In genomic region chr13:97307882-97308624, GRCh38 we compare ENCODE assay signal across 8 cellular contexts.
DNase-seq lines count a peak whose midpoint lies in the region; FAIRE-seq and TF ChIP-seq lines count a peak whose summit lies in the region.

No MANE protein-coding gene starts in this region.

- peak; percentile 80 for FAIRE-seq in keratinocyte (lab: Jason Lieb, UNC)

- H3K9me3 ChIP-seq in mammary epithelial cell (replicated peaks; ENCODE audit: insufficient read depth, low read length) = no peaks in the 10 kb centered on the region
- H3K9me3 ChIP-seq in keratinocyte (ENCODE audit: control insufficient read depth, low read depth, low read length) = no peaks in the 10 kb centered on the region

- no peaks in the 10 kb centered on the region for H3K9me1 ChIP-seq in keratinocyte (ENCODE audit: control insufficient read depth, extremely low read depth, insufficient read depth, low read length)

- CTCF ChIA-PET in mammary epithelial cell (lab: Charles Lee; ENCODE audit: low non-redundant PET) = interaction anchor here (0.5 kb wide), 1 partner anchor 60 kb away, joined by 7 read pairs; no protein-coding TSS in a partner anchor

- H3K79me2 ChIP-seq in mammary epithelial cell (ENCODE audit: insufficient read depth, low read length) (peaks cover 44% of the 10 kb centered on the region), keratinocyte (ENCODE audit: control insufficient read depth, insufficient read depth, low read length) (peaks cover 5% of the 10 kb centered on the region)

- H3K36me3 ChIP-seq in mammary epithelial cell (ENCODE audit: insufficient read depth, low read length) (no peaks in the 10 kb centered on the region), keratinocyte (ENCODE audit: control insufficient read depth in 2 of 2, extremely low read depth in 1 of 2, insufficient read depth in 2 of 2, low read length in 2 of 2) (no peaks in the 10 kb centered on the region)

- in situ Hi-C loops in mammary epithelial cell (cut with MboI; ENCODE audit: low sequenced_read_pairs in 2 of 2) = no loop called here

- BruUV-seq in mammary epithelial cell (replicated peaks; lab: Mats Ljungman, UMichigan) = no TSS peak

- no peak overlapping the region for H2AFZ ChIP-seq in mammary epithelial cell (ENCODE audit: low read depth, low read length)
- no peak overlapping the region for H2AFZ ChIP-seq in keratinocyte (ENCODE audit: control insufficient read depth, low read length)

- H4K20me1 ChIP-seq in mammary epithelial cell (ENCODE audit: insufficient read depth, low read length) (no peaks in the 10 kb centered on the region), keratinocyte (ENCODE audit: control insufficient read depth, extremely low read depth, insufficient read depth, low read length) (no peaks in the 10 kb centered on the region)

- DNase-seq in LoVo (ENCODE audit: low spot score) (peak; percentile 22), mammary epithelial cell (peak; percentile 86), keratinocyte (ENCODE audit: low read depth, low spot score) (no peak), stromal cell of bone marrow (ENCODE audit: low read depth) (peak; percentile 17), NCI-H2107 (lab: John Stamatoyannopoulos, UW) (no peak), hepatic stellate cell (ENCODE audit: low spot score) (no peak), NOMO-1 (lab: John Stamatoyannopoulos, UW; ENCODE audit: unreplicated experiment in 2 of 2) (no peak), HK-2 (ENCODE audit: unreplicated experiment) (no peak)

- TF ChIP-seq CTCF in mammary epithelial cell (conservative IDR thresholded peaks at IDR 0.05 in 1 of 2, IDR thresholded peaks at IDR 0.05 in 1 of 2; ENCODE audit: extremely low read depth in 1 of 2, insufficient read depth in 1 of 2, low read depth in 1 of 2, low read length in 2 of 2) = no peak
- no peak for TF ChIP-seq CTCF in keratinocyte (optimal IDR thresholded peaks at IDR 0.05 in 1 of 3, IDR thresholded peaks at IDR 0.05 in 1 of 3, conservative IDR thresholded peaks at IDR 0.05 in 1 of 3; ENCODE audit: extremely low read depth in 1 of 3, insufficient read depth in 2 of 3, low read length in 3 of 3)

- H3K4me1 ChIP-seq in mammary epithelial cell (ENCODE audit: insufficient read depth, low read length) (peaks cover 40% of the 10 kb centered on the region), keratinocyte (ENCODE audit: control insufficient read depth, extremely low read depth, insufficient read depth, low read length) (peaks cover 31% of the 10 kb centered on the region)

- peak overlapping the region in 2 of 3 experiments; percentile 7 to 9 for H3K4me3 ChIP-seq in mammary epithelial cell (replicated peaks in 1 of 3; ENCODE audit: insufficient read depth in 1 of 3, low read depth in 2 of 3, low read length in 3 of 3)
- peak overlapping the region in 1 of 3 experiments; percentile 22 for H3K4me3 ChIP-seq in keratinocyte (ENCODE audit: control insufficient read depth in 2 of 3, extremely low read depth in 1 of 3, insufficient read depth in 2 of 3, low read depth in 1 of 3, low read length in 3 of 3)

- WGBS in mammary epithelial cell (ENCODE audit: low coverage, missing lambda C conversion rate) = 0% methylated on average over 3 of the region's 3 CpGs

- H3K4me2 ChIP-seq in mammary epithelial cell (ENCODE audit: insufficient read depth, low read depth, low read length) = peak overlapping the region; percentile 78
- H3K4me2 ChIP-seq in keratinocyte (ENCODE audit: control insufficient read depth, extremely low read depth, insufficient read depth, low read depth, low read length) = peak overlapping the region; percentile 67

- H3K9ac ChIP-seq in mammary epithelial cell (ENCODE audit: insufficient read depth, low read length) (peak overlapping the region; percentile 60), keratinocyte (ENCODE audit: control insufficient read depth, extremely low read depth, insufficient read depth, low read length) (peak overlapping the region; percentile 38)

- intact Hi-C loops in mammary epithelial cell (cut with micrococcal nuclease) = no loop called here

- H3K27me3 ChIP-seq in mammary epithelial cell (ENCODE audit: insufficient read depth, low read length) (no peaks in the 10 kb centered on the region), keratinocyte (ENCODE audit: control insufficient read depth, extremely low read depth, insufficient read depth, low read length) (no peaks in the 10 kb centered on the region)

- dilution Hi-C loops in mammary epithelial cell (cut with HindIII; ENCODE audit: low sequenced_read_pairs) = no loop called here
- dilution Hi-C loops in keratinocyte (cut with MboI; ENCODE audit: extremely low pct_ligation_motif_present, low sequenced_read_pairs) = no loop called here

- H3K27ac ChIP-seq in mammary epithelial cell (ENCODE audit: insufficient read depth, low read depth, low read length) = peak overlapping the region; percentile 92
- peak overlapping the region; percentile 40 for H3K27ac ChIP-seq in keratinocyte (ENCODE audit: control insufficient read depth, insufficient read depth, low read length)

Comparison
In these comparisons a context has a peak if more than half of its experiments do, and no peak if none do; other contexts are left out.
1. DNase-seq: peak in LoVo (single experiment), mammary epithelial cell (single experiment) and stromal cell of bone marrow (single experiment); none in keratinocyte (single experiment), NCI-H2107 (single experiment), hepatic stellate cell (single experiment), NOMO-1 (0 of 2) and HK-2 (single experiment).